23 cellular contexts compared by ENCODE assay signal in the genomic region with DNA sequence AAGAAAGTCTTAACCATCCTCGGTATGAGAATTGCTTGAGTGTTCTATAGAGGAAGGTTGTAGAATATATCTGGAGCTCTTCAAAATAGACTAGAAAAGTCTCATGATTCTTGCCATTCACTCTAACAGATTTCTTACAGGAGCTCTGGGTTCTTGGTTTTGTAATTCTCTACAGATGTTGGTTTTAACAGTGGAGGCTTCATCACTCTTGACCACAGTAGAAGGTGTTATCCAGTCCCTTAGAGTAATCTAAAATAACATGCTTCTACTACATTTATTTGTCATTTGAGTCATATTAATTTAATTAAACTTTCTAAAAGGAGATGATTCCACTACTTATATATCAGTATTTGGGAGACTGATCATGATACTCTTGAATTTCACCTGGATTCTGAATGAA.
"Had no signal": no experiment of that assay in that cellular context is flagged by ENCODE, and none has a peak within 500 bp of the region (broad histone marks: within the 10 kb centered on the region; RNA-seq: fewer than 3 reads in every experiment).

No MANE protein-coding gene starts in this region.

- H3K27ac ChIP-seq: SJSA1 had no signal

- H3K4me1 ChIP-seq: SJSA1 had no signal

- H3K4me2 ChIP-seq: SK-N-SH had no signal

- H3K9me2 ChIP-seq: SK-N-SH had no signal

- H3K9ac ChIP-seq: SK-N-SH had no signal

- H3K4me3 ChIP-seq: MG63, SJSA1 had no signal

- H3K4me3 Mint-ChIP-seq: T-cell had no signal

- H3K9me3 ChIP-seq: SJSA1, SK-N-SH had no signal

- H3K27me3 ChIP-seq: MG63, SJSA1 had no signal

- DNase-seq: KBM-7, MG63, NCI-H1092, NCI-H1105 treated with DMSO at 0.1 percent for 48 hours, NCI-H1417 treated with DMSO at 0.1 percent for 48 hours, NCI-H146, NCI-H1694 treated with DMSO at 0.1 percent for 48 hours, NCI-H1930, NCI-H2081, NCI-H2107, NCI-H226, NCI-H446, NCI-H510A, NCI-H524 treated with DMSO at 0.1 percent for 48 hours, NCI-H69, NCI-H774, Right ventricle myocardium superior, RPMI8226, SIG-M5, SK-N-SH, SW 1271, T-cell had no signal

- H3K27me3 Mint-ChIP-seq: T-cell had no signal

- H3K27ac Mint-ChIP-seq: T-cell had no signal

- ATAC-seq: T-cell had no signal
